Comparison of ENCODE assay signal across 25 cellular contexts in genomic region chr1:202117898-202118371, GRCh38. TPM values are rescaled to one million over a fixed set of nuclear protein-coding genes. Genes with fewer than 3 reads are reported as not detected.
DNase-seq lines count a peak whose midpoint lies in the region; ATAC-seq and TF ChIP-seq lines count a peak whose summit lies in the region.
"Had no signal": no experiment of that assay in that cellular context is flagged by ENCODE, and none has a peak within 500 bp of the region (broad histone marks: within the 10 kb centered on the region; RNA-seq: fewer than 3 reads in every experiment).

No MANE protein-coding gene starts in this region.

- BruUV-seq in Panc1 (replicated peaks; lab: Mats Ljungman, UMichigan) = no TSS peak

- H3K4ac ChIP-seq in H9 (ENCODE audit: low read depth, low read length) = no peak overlapping the region

- TF ChIP-seq CTCF in H9 (conservative IDR thresholded peaks at IDR 0.05) = no peak
- no peak for TF ChIP-seq CTCF in Panc1 (IDR thresholded peaks at IDR 0.05)

- no peak overlapping the region for H2BK120ac ChIP-seq in H9 (ENCODE audit: low read depth, low read length, poor library complexity, severe bottlenecking)

- H4K91ac ChIP-seq in H9 (ENCODE audit: insufficient read length, low read depth, low read length) = no peak overlapping the region

- no peak overlapping the region for H2BK5ac ChIP-seq in H9 (ENCODE audit: insufficient read length, low read length)

- no peaks in the 10 kb centered on the region for H3K36me3 Mint-ChIP-seq in H9 (ENCODE audit: insufficient read depth in 1 of 3, low read depth in 3 of 3)
- H3K36me3 Mint-ChIP-seq: activated naive CD8-positive, alpha-beta T cell had no signal

- WGBS in H9 (ENCODE audit: extremely low coverage, insufficient read length, low lambda C conversion rate) = no CpG with 5 or more reads among the region's 10 CpGs

- no peak overlapping the region for H4K8ac ChIP-seq in H9 (replicated peaks; ENCODE audit: insufficient read length, low read depth, low read length)

- no peaks in the 10 kb centered on the region for H3K9me3 Mint-ChIP-seq in H9
- H3K9me3 Mint-ChIP-seq: nephron had no signal

- no peak overlapping the region for H3K4me3 Mint-ChIP-seq in H9
- H3K4me3 Mint-ChIP-seq: activated naive CD8-positive, alpha-beta T cell; nephron had no signal

- no peaks in the 10 kb centered on the region for H3K23me2 ChIP-seq in H9 (ENCODE audit: insufficient read length, low read depth, low read length, poor library complexity, severe bottlenecking)

- H3K36me3 ChIP-seq in Panc1 (ENCODE audit: control insufficient read depth, insufficient read depth, low read length) (no peaks in the 10 kb centered on the region), mucosa of rectum (ENCODE audit: control insufficient read depth in 2 of 2, insufficient read depth in 2 of 2, low read length in 2 of 2) (no peaks in the 10 kb centered on the region)
- H3K36me3 ChIP-seq: cardiac muscle cell, pancreas, thoracic aorta had no signal

- POLR2A ChIA-PET in Panc1 (lab: Charles Lee) = interaction anchor here (0.5 to 0.6 kb wide), 2 partner anchors 35 to 163 kb away, joined by 10 to 14 read pairs; no protein-coding TSS in a partner anchor

- H3K9me3 ChIP-seq in H9 (ENCODE audit: control insufficient read depth, low read depth, low read length) = no peaks in the 10 kb centered on the region
- H3K9me3 ChIP-seq in Panc1 (ENCODE audit: control insufficient read depth, insufficient read depth, low read depth, low read length) = no peaks in the 10 kb centered on the region
- H3K9me3 ChIP-seq in mucosa of rectum (ENCODE audit: control insufficient read depth in 2 of 2, low read length in 2 of 2) = no peaks in the 10 kb centered on the region
- H3K9me3 ChIP-seq: pancreas, thoracic aorta had no signal

- H3K27ac ChIP-seq in H9 (ENCODE audit: insufficient read length, low read depth, low read length) (no peak overlapping the region), Panc1 (ENCODE audit: low read length) (peak overlapping the region; percentile 65), mucosa of rectum (ENCODE audit: low read depth in 2 of 2, low read length in 2 of 2) (peak overlapping the region; percentile 75 to 85)
- H3K27ac ChIP-seq: C4-2B, cardiac muscle cell, thoracic aorta had no signal

- no peak overlapping the region for H2BK12ac ChIP-seq in H9 (ENCODE audit: insufficient read length, low read depth, low read length)

- H3K79me1 ChIP-seq in H9 (ENCODE audit: insufficient read depth, low read depth, low read length, poor library complexity, severe bottlenecking) = no peaks in the 10 kb centered on the region

- 0 out of 2 replicates have a peak overlapping the region, but pooled peaks have one; percentile 72 for H2BK15ac ChIP-seq in H9 (ENCODE audit: low read depth, low read length)

- in situ Hi-C loops in Panc1 (cut with HindIII; ENCODE audit: low pct_unique_long_range_greater_than_20kb, low sequenced_read_pairs) = no loop called here

- no peak for ATAC-seq in Panc1
- peak; percentile 37 for ATAC-seq in esophagus mucosa
- no peak for ATAC-seq in HG02588 (IDR thresholded peaks at IDR 0.05; ENCODE audit: unreplicated experiment)
- no peak for ATAC-seq in GM21786 (IDR thresholded peaks at IDR 0.05; ENCODE audit: unreplicated experiment)

- H2AFZ ChIP-seq in H9 (ENCODE audit: low read length) = no peak overlapping the region

- no peak overlapping the region for H2AK5ac ChIP-seq in H9 (ENCODE audit: insufficient read length, low read length)

- peaks cover 15 to 23% of the 10 kb centered on the region in 2 experiments for H3K4me1 Mint-ChIP-seq in H9

- no peaks in the 10 kb centered on the region for H3K4me1 ChIP-seq in H9 (ENCODE audit: insufficient read depth, low read length)
- H3K4me1 ChIP-seq in Panc1 (ENCODE audit: control insufficient read depth, insufficient read depth, low read length) = peaks cover 33% of the 10 kb centered on the region
- H3K4me1 ChIP-seq in mucosa of rectum (ENCODE audit: control insufficient read depth in 2 of 2, insufficient read depth in 2 of 2, low read length in 2 of 2) = peaks cover 10 to 22% of the 10 kb centered on the region in 2 donors

- no peak overlapping the region for H3K4me2 ChIP-seq in H9 (ENCODE audit: insufficient read depth, insufficient read length, low read length)

- H3K27ac Mint-ChIP-seq in H9 = no peak overlapping the region
- H3K27ac Mint-ChIP-seq: activated naive CD8-positive, alpha-beta T cell; nephron had no signal

- H3K23ac ChIP-seq in H9 (ENCODE audit: insufficient read length, low read depth, low read length) = no peak overlapping the region

- H3K56ac ChIP-seq in H9 (ENCODE audit: insufficient read length, low read depth, low read length) = no peak overlapping the region

- H3K4me3 ChIP-seq in Panc1 (ENCODE audit: low read depth in 2 of 2, low read length in 2 of 2) = no peak overlapping the region
- no peak overlapping the region for H3K4me3 ChIP-seq in mucosa of rectum (ENCODE audit: low read length in 2 of 2)
- H3K4me3 ChIP-seq: cardiac muscle cell, pancreas, thoracic aorta had no signal

- intact Hi-C loops in Panc1 (cut with micrococcal nuclease; ENCODE audit: unreplicated experiment) = loop anchor here (10.0 kb wide), 1 partner anchor 243 kb away; no protein-coding TSS in a partner anchor

- no peak overlapping the region for H4K5ac ChIP-seq in H9 (ENCODE audit: insufficient read length, low read depth, low read length)

- H3K79me2 ChIP-seq in H9 (ENCODE audit: insufficient read depth, low read length) = no peaks in the 10 kb centered on the region

- no peaks in the 10 kb centered on the region for H4K20me1 ChIP-seq in H9 (ENCODE audit: control insufficient read depth, insufficient read depth, insufficient read length)

- CTCF ChIA-PET in Panc1 (lab: Charles Lee) = interaction anchor here (0.6 to 1.8 kb wide), 6 partner anchors 108 to 1975 kb away, joined by 3 to 11 read pairs (median 4); partner anchors contain the start of gene ELF3

- H3K27me3 ChIP-seq in H9 (ENCODE audit: insufficient read depth, low read length) = no peaks in the 10 kb centered on the region
- H3K27me3 ChIP-seq in Panc1 (ENCODE audit: control insufficient read depth, insufficient read depth, low read length) = no peaks in the 10 kb centered on the region
- H3K27me3 ChIP-seq in mucosa of rectum (ENCODE audit: control insufficient read depth in 2 of 2, insufficient read depth in 2 of 2, low read length in 2 of 2) = no peaks in the 10 kb centered on the region
- H3K27me3 ChIP-seq: cardiac muscle cell, pancreas had no signal

- no peak overlapping the region for H3K18ac ChIP-seq in H9 (ENCODE audit: insufficient read length, low read depth, low read length)

- DNase-seq in H9 (no peak), Panc1 (ENCODE audit: low read depth, low spot score) (no peak), AML-193 (lab: John Stamatoyannopoulos, UW) (no peak), HT-29 (ENCODE audit: low spot score) (no peak)
- DNase-seq: aorta; KBM-7; kidney glomerular epithelial cell; NCI-H1436 treated with DMSO at 0.1 percent for 48 hours; NCI-H2107; NK-92 treated with Interleukin-12 subunit alpha and Interleukin-12 subunit beta, amount 100 ng/mL, for 24 hours; pancreas; RPMI8226; stimulated activated CD4-positive, alpha-beta T cell treated with anti-CD3 and anti-CD28 coated beads, Interleukin-4, amount 100 ng/mL, for 4 hours; stimulated activated naive CD4-positive, alpha-beta T cell treated with Interleukin-2 at 50 U/mL for 16 hours; T-helper 2 cell had no signal

- H3K27me3 Mint-ChIP-seq in H9 (ENCODE audit: low read depth) = no peaks in the 10 kb centered on the region; the same call in 1 of the 2 replicates
- H3K27me3 Mint-ChIP-seq: activated naive CD8-positive, alpha-beta T cell had no signal

- H2BK20ac ChIP-seq in H9 (ENCODE audit: low read depth, low read length, poor library complexity, severe bottlenecking) = no peak overlapping the region

- no peak overlapping the region for H3T11ph ChIP-seq in H9 (ENCODE audit: low read length)

- H3K9ac ChIP-seq in H9 (ENCODE audit: extremely low read depth, insufficient read length, low read length) (no peak overlapping the region), mucosa of rectum (ENCODE audit: low read depth in 1 of 2, low read length in 2 of 2) (peak overlapping the region; percentile 26 to 46)

- H3K14ac ChIP-seq in H9 (ENCODE audit: insufficient read depth, low read length) = no peak overlapping the region

RNA-seq across cellular contexts. Expression of gene GPR37L1, which starts 4.8 kb away (rescaled TPM):
- 0.11 TPM in 2 replicates for total RNA-seq in H9 (2021)
- 0.44 TPM for total RNA-seq in Panc1 (2021; ENCODE audit: unreplicated experiment)
- polyA plus RNA-seq in Panc1 (2012; ENCODE audit: insufficient read length) = 0.39 TPM
- total RNA-seq in esophagus mucosa = 0.12 TPM
- total RNA-seq in HT-29 (2014; rRNA removed; shearing (Covaris generic)) = 0.69 TPM in 1 of 2 replicates, not detected in the other
- total RNA-seq: cardiac muscle cell, NCI-H460, thoracic aorta had no signal
- polyA plus RNA-seq: aorta, cardiac muscle cell had no signal

RNA-seq across cellular contexts. Expression of gene ARL8A, which starts 26.6 kb away (rescaled TPM):
- total RNA-seq in H9 (2021) (58.6 and 67.2 TPM in 2 replicates), Panc1 (2021; ENCODE audit: unreplicated experiment) (62.6 TPM), esophagus mucosa (38.3 TPM)
- 61.9 TPM for polyA plus RNA-seq in Panc1 (2012; ENCODE audit: insufficient read length)
- 17.0 and 21.2 TPM in 2 replicates for total RNA-seq in HT-29 (2014; rRNA removed; shearing (Covaris generic))

RNA-seq across cellular contexts. Expression of gene PTPN7, which starts 42.5 kb away (rescaled TPM):
- total RNA-seq in H9 (2021) (0.22 and 0.72 TPM in 2 replicates), Panc1 (2021; ENCODE audit: unreplicated experiment) (0.33 TPM), esophagus mucosa (1.2 TPM)
- not detected for polyA plus RNA-seq in Panc1 (2012; ENCODE audit: insufficient read length)
- total RNA-seq in HT-29 (2014; rRNA removed; shearing (Covaris generic)) = 16.3 and 16.8 TPM in 2 replicates
- total RNA-seq: cardiac muscle cell, NCI-H460 had no signal
- polyA plus RNA-seq: cardiac muscle cell had no signal
